Comparison of ENCODE assay signal across 20 cellular contexts in genomic region chr19:11105014-11105636, GRCh38.
"Had no signal": no experiment of that assay in that cellular context is flagged by ENCODE, and none has a peak within 500 bp of the region (broad histone marks: within the 10 kb centered on the region; RNA-seq: fewer than 3 reads in every experiment).

No MANE protein-coding gene starts in this region.

- ATAC-seq: gastroesophageal sphincter had no signal

- FAIRE-seq: kidney had no signal

- H3K4me1 ChIP-seq: sigmoid colon, uterus had no signal

- H3K27me3 ChIP-seq: gastroesophageal sphincter, neutrophil, sigmoid colon, stomach, uterus had no signal

- H3K27ac ChIP-seq: neutrophil, thoracic aorta, uterus had no signal

- H3K9me3 Mint-ChIP-seq: activated B cell treated with CpG ODN at 0.5 μM for 24 hours; activated CD4-positive, alpha-beta T cell treated with anti-CD3 and anti-CD28 coated beads, Interleukin-2, amount 10 ng/mL, durations not matched to agents 7 days and 5 days; activated naive CD4-positive, alpha-beta T cell treated with anti-CD3 and anti-CD28 coated beads, Interleukin-2, amount 50 U/mL, for 24 hours; central memory CD8-positive, alpha-beta T cell; mesothelial cell of epicardium; T-helper 1 cell treated with Interleukin-12 subunit alpha and Interleukin-12 subunit beta and Interleukin-4 antibody, amounts not matched to agents 30 μg/mL and 1 μg/mL, for 36 hours had no signal

- H3K4me3 ChIP-seq: gastroesophageal sphincter, sigmoid colon, stomach, thoracic aorta, uterus had no signal

- DNase-seq: activated B cell treated with CpG ODN at 0.5 μM for 24 hours; activated CD4-positive, alpha-beta T cell treated with anti-CD3 and anti-CD28 coated beads, Interleukin-2, amount 10 ng/mL, durations not matched to agents 7 days and 5 days; activated CD8-positive, alpha-beta memory T cell treated with anti-CD3 and anti-CD28 coated beads for 24 hours; activated T-cell treated with anti-CD3 and anti-CD28 coated beads for 4 hours; amniotic stem cell; cortex of kidney; effector CD8-positive, alpha-beta T cell; kidney; sigmoid colon; stimulated activated CD8-positive, alpha-beta memory T cell treated with anti-CD3 and anti-CD28 coated beads, Interleukin-4, amount 100 ng/mL, for 48 hours; stomach; uterus had no signal

- H3K4me3 Mint-ChIP-seq: activated B cell treated with CpG ODN at 0.5 μM for 24 hours; activated CD4-positive, alpha-beta T cell treated with anti-CD3 and anti-CD28 coated beads, Interleukin-2, amount 10 ng/mL, durations not matched to agents 7 days and 5 days; activated naive CD4-positive, alpha-beta T cell treated with anti-CD3 and anti-CD28 coated beads, Interleukin-2, amount 50 U/mL, for 24 hours; brain; central memory CD8-positive, alpha-beta T cell; mesothelial cell of epicardium; T-helper 1 cell treated with Interleukin-12 subunit alpha and Interleukin-12 subunit beta and Interleukin-4 antibody, amounts not matched to agents 30 μg/mL and 1 μg/mL, for 36 hours had no signal

- H3K27ac Mint-ChIP-seq: activated B cell treated with CpG ODN at 0.5 μM for 24 hours; activated CD4-positive, alpha-beta T cell treated with anti-CD3 and anti-CD28 coated beads, Interleukin-2, amount 10 ng/mL, durations not matched to agents 7 days and 5 days; mesothelial cell of epicardium; T-helper 1 cell treated with Interleukin-12 subunit alpha and Interleukin-12 subunit beta and Interleukin-4 antibody, amounts not matched to agents 30 μg/mL and 1 μg/mL, for 36 hours had no signal

- H3K36me3 ChIP-seq: neutrophil, uterus had no signal

- H3K4me1 Mint-ChIP-seq: activated B cell treated with CpG ODN at 0.5 μM for 24 hours, mesothelial cell of epicardium had no signal

- H3K9me3 ChIP-seq: gastroesophageal sphincter, neutrophil, sigmoid colon, stomach, thoracic aorta, uterus had no signal

- H3K27me3 Mint-ChIP-seq: activated CD4-positive, alpha-beta T cell treated with anti-CD3 and anti-CD28 coated beads, Interleukin-2, amount 10 ng/mL, durations not matched to agents 7 days and 5 days; activated naive CD4-positive, alpha-beta T cell treated with anti-CD3 and anti-CD28 coated beads, Interleukin-2, amount 50 U/mL, for 24 hours; brain; central memory CD8-positive, alpha-beta T cell had no signal
